In genomic region chr9:6355728-6356127, GRCh38 we compare ENCODE assay signal across 9 cellular contexts. TPM values are rescaled to one million over a fixed set of nuclear protein-coding genes. Genes with fewer than 3 reads are reported as not detected.
A peak's percentile ranks its signal among the peaks of the same experiment; 100 is the strongest.
DNase-seq lines count a peak whose midpoint lies in the region; ATAC-seq, FAIRE-seq and TF ChIP-seq lines count a peak whose summit lies in the region.
"Had no signal": no experiment of that assay in that cellular context is flagged by ENCODE, and none has a peak within 500 bp of the region (broad histone marks: within the 10 kb centered on the region; RNA-seq: fewer than 3 reads in every experiment).

No MANE protein-coding gene starts in this region.

- no peaks in the 10 kb centered on the region for H3K9me1 ChIP-seq in keratinocyte (ENCODE audit: control insufficient read depth, extremely low read depth, insufficient read depth, low read length)

- peak; percentile 88 for FAIRE-seq in keratinocyte (lab: Jason Lieb, UNC)

- no peaks in the 10 kb centered on the region for H3K79me2 ChIP-seq in SK-N-SH (ENCODE audit: insufficient read depth)
- no peaks in the 10 kb centered on the region for H3K79me2 ChIP-seq in keratinocyte (ENCODE audit: control insufficient read depth, insufficient read depth, low read length)

- dilution Hi-C loops in keratinocyte (cut with MboI; ENCODE audit: extremely low pct_ligation_motif_present, low sequenced_read_pairs) = no loop called here

- H2AFZ ChIP-seq in SK-N-SH (ENCODE audit: low read depth) (peak overlapping the region; percentile 79), keratinocyte (ENCODE audit: control insufficient read depth, low read length) (peak overlapping the region; percentile 0)

- TF ChIP-seq EP300 in SK-N-SH (IDR thresholded peaks at IDR 0.05; ENCODE audit: borderline replicate concordance in 1 of 2, low read depth in 1 of 2, low read length in 1 of 2) = no peak

- TF ChIP-seq CTCF in SK-N-SH (IDR thresholded peaks at IDR 0.05) = no peak
- TF ChIP-seq CTCF in keratinocyte (optimal IDR thresholded peaks at IDR 0.05 in 1 of 3, IDR thresholded peaks at IDR 0.05 in 1 of 3, conservative IDR thresholded peaks at IDR 0.05 in 1 of 3; ENCODE audit: extremely low read depth in 1 of 3, insufficient read depth in 2 of 3, low read length in 3 of 3) = no peak

- H3K4me2 ChIP-seq in SK-N-SH = no peak overlapping the region
- no peak overlapping the region for H3K4me2 ChIP-seq in keratinocyte (ENCODE audit: control insufficient read depth, extremely low read depth, insufficient read depth, low read depth, low read length)

- H3K27ac ChIP-seq in SK-N-SH (ENCODE audit: low read depth in 2 of 2, low read length in 1 of 2) (peak overlapping the region in 1 of 2 experiments; percentile 60; a peak in 2 of 4 replicates), keratinocyte (ENCODE audit: control insufficient read depth, insufficient read depth, low read length) (peak overlapping the region; percentile 1)

- H4K20me1 ChIP-seq in SK-N-SH (ENCODE audit: insufficient read depth) (no peaks in the 10 kb centered on the region), keratinocyte (ENCODE audit: control insufficient read depth, extremely low read depth, insufficient read depth, low read length) (no peaks in the 10 kb centered on the region)

- H3K9me3 ChIP-seq in SK-N-SH (no peaks in the 10 kb centered on the region), keratinocyte (ENCODE audit: control insufficient read depth, low read depth, low read length) (no peaks in the 10 kb centered on the region)

- H3K27me3 ChIP-seq in SK-N-SH (ENCODE audit: insufficient read depth) (no peaks in the 10 kb centered on the region), keratinocyte (ENCODE audit: control insufficient read depth, extremely low read depth, insufficient read depth, low read length) (no peaks in the 10 kb centered on the region)

- H3K36me3 ChIP-seq in SK-N-SH (replicated peaks in 1 of 2; ENCODE audit: control insufficient read depth in 1 of 2, insufficient read depth in 2 of 2, low read length in 1 of 2) (no peaks in the 10 kb centered on the region), keratinocyte (ENCODE audit: control insufficient read depth in 2 of 2, extremely low read depth in 1 of 2, insufficient read depth in 2 of 2, low read length in 2 of 2) (no peaks in the 10 kb centered on the region)

- H3K9ac ChIP-seq in SK-N-SH (no peak overlapping the region; the same call in 1 of the 2 replicates), keratinocyte (ENCODE audit: control insufficient read depth, extremely low read depth, insufficient read depth, low read length) (no peak overlapping the region)

- DNase-seq in GM04503 (ENCODE audit: low read depth) (peak; percentile 14), SK-N-SH (no peak), keratinocyte (ENCODE audit: low read depth, low spot score) (no peak), NCI-H187 (lab: John Stamatoyannopoulos, UW) (no peak), NCI-H1436 (lab: John Stamatoyannopoulos, UW) (no peak)
- DNase-seq: NCI-H2029 treated with DMSO at 0.1 percent for 48 hours had no signal

- WGBS in SK-N-SH (ENCODE audit: low lambda C conversion rate) = 29% methylated on average over 2 of the region's 2 CpGs

- no peak overlapping the region for H3K4me3 ChIP-seq in SK-N-SH (ENCODE audit: low read depth in 2 of 2, low read length in 1 of 2)
- H3K4me3 ChIP-seq in keratinocyte (ENCODE audit: control insufficient read depth in 2 of 3, extremely low read depth in 1 of 3, insufficient read depth in 2 of 3, low read depth in 1 of 3, low read length in 3 of 3) = no peak overlapping the region

- ATAC-seq in GM21786 (IDR thresholded peaks at IDR 0.05; ENCODE audit: unreplicated experiment) (peak; percentile 73), GM21367 (IDR thresholded peaks at IDR 0.05; ENCODE audit: unreplicated experiment) (no peak), HG03175 (IDR thresholded peaks at IDR 0.05; ENCODE audit: unreplicated experiment) (no peak)

- peaks cover 0 to 8% of the 10 kb centered on the region in 2 experiments; a peak in 1 of 4 replicates for H3K4me1 ChIP-seq in SK-N-SH (ENCODE audit: control insufficient read depth in 1 of 2, insufficient read depth in 2 of 2, low read depth in 1 of 2, low read length in 1 of 2)
- H3K4me1 ChIP-seq in keratinocyte (ENCODE audit: control insufficient read depth, extremely low read depth, insufficient read depth, low read length) = peaks cover 20% of the 10 kb centered on the region

- CTCF ChIA-PET in SK-N-SH (lab: Yijun Ruan, JAX) = interaction anchor here (1.0 to 4.4 kb wide), 7 partner anchors 9 to 315 kb away, joined by 3 to 34 read pairs (median 5); partner anchors contain the start of gene UHRF2

- POLR2A ChIA-PET in SK-N-SH (lab: Yijun Ruan, JAX) = no interaction called here

- no peaks in the 10 kb centered on the region for H3K9me2 ChIP-seq in SK-N-SH

- H3F3A ChIP-seq in SK-N-SH (replicated peaks; ENCODE audit: insufficient read depth) = no peaks in the 10 kb centered on the region

- no peak for TF ChIP-seq RAD21 in SK-N-SH (IDR thresholded peaks at IDR 0.05; ENCODE audit: low read length)

TF ChIP-seq in SK-N-SH, 30 proteins besides CTCF, POLR2A, EP300 and RAD21:
- TF ChIP-seq MAX (IDR thresholded peaks at IDR 0.05; ENCODE audit: low read depth) (peak; percentile 48; the same call in 1 of the 2 replicates), YY1 (IDR thresholded peaks at IDR 0.05; ENCODE audit: low read depth) (no peak), FOSL2 (IDR thresholded peaks at IDR 0.05; ENCODE audit: borderline replicate concordance, low read depth) (peak; percentile 63; the same call in 1 of the 2 replicates)

RNA-seq across cellular contexts. Expression of gene TPD52L3, which starts 27.6 kb away (rescaled TPM):
- not detected in 2 replicates for polyA plus RNA-seq in SK-N-SH (2012; rRNA removed)
- not detected in 2 replicates for polyA plus RNA-seq in SK-N-SH (2012; cell fraction: cytosol; rRNA removed)
- not detected in 2 replicates for polyA plus RNA-seq in SK-N-SH (2012; cell fraction: nucleus; rRNA removed)
- not detected in 3 replicates for polyA plus RNA-seq in keratinocyte
- not detected for polyA plus RNA-seq in keratinocyte (2011; ENCODE audit: low read depth)
- not detected in 2 replicates for polyA plus RNA-seq in keratinocyte (2011; cell fraction: cytosol; rRNA removed)
- not detected in 2 replicates for polyA plus RNA-seq in keratinocyte (2011; cell fraction: nucleus; rRNA removed)
- not detected in 2 replicates for polyA plus RNA-seq in keratinocyte (2012; ENCODE audit: low replicate concordance)
- polyA minus RNA-seq in keratinocyte = not detected in 3 replicates
- polyA minus RNA-seq in keratinocyte (2011; cell fraction: cytosol; rRNA and poly(A)+ RNA removed) = not detected
- polyA minus RNA-seq in keratinocyte (2011; cell fraction: nucleus; rRNA and poly(A)+ RNA removed) = not detected in 2 replicates

RNA-seq across cellular contexts. Expression of gene UHRF2, which starts 57.3 kb away (rescaled TPM):
- polyA plus RNA-seq in SK-N-SH (2012; rRNA removed) = 24.1 and 39.6 TPM in 2 replicates
- polyA plus RNA-seq in SK-N-SH (2012; cell fraction: cytosol; rRNA removed) = 16.2 and 21.1 TPM in 2 replicates
- 62.0 and 95.8 TPM in 2 replicates for polyA plus RNA-seq in SK-N-SH (2012; cell fraction: nucleus; rRNA removed)
- polyA plus RNA-seq in keratinocyte = 36.4 to 77.0 TPM (median 36.6 TPM) in 3 replicates
- polyA plus RNA-seq in keratinocyte (2011; ENCODE audit: low read depth) = 20.2 TPM
- polyA plus RNA-seq in keratinocyte (2011; cell fraction: cytosol; rRNA removed) = 16.9 and 29.8 TPM in 2 replicates
- 78.6 and 113 TPM in 2 replicates for polyA plus RNA-seq in keratinocyte (2011; cell fraction: nucleus; rRNA removed)
- 19.2 and 28.7 TPM in 2 replicates for polyA plus RNA-seq in keratinocyte (2012; ENCODE audit: low replicate concordance)
- polyA minus RNA-seq in keratinocyte = 29.7 to 89.0 TPM (median 46.3 TPM) in 3 replicates
- 22.8 TPM for polyA minus RNA-seq in keratinocyte (2011; cell fraction: cytosol; rRNA and poly(A)+ RNA removed)
- 56.0 and 111 TPM in 2 replicates for polyA minus RNA-seq in keratinocyte (2011; cell fraction: nucleus; rRNA and poly(A)+ RNA removed)
